In the genomic region with DNA sequence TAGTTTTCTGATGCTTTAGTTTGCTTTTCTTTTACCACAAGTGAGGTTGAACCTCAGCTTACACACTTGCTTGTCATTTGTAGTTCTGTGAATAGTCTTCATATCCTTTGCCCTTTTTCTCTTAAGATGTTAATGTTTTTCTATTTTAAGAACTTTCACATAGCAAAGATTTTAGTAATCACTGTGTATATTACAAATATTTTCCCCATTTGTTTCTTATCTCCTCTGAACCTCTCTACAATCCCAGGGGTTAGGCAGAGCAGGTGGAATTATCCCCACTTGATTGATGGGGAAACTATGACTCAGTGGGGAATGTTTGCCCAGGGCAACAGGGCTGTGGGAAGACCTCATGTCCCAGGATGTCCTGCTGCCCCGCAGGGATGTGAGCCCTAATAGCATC, we compare ENCODE assay signal across 1 cellular context.
TF ChIP-seq lines count a peak whose summit lies in the region.

No MANE protein-coding gene starts in this region.

TF ChIP-seq in endothelial cell of umbilical vein, 7 proteins besides CTCF, POLR2A, EP300 and RAD21:
- TF ChIP-seq POLR2AphosphoS5 (IDR thresholded peaks at IDR 0.05; ENCODE audit: insufficient read depth, low read depth, low read length) = no peak
- no peak for TF ChIP-seq MAX (IDR thresholded peaks at IDR 0.05; ENCODE audit: insufficient read depth, insufficient read length)
- no peak for TF ChIP-seq EZH2 (IDR thresholded peaks at IDR 0.05; ENCODE audit: borderline replicate concordance, low read depth, low read length, severe bottlenecking)
- no peak for TF ChIP-seq FOS (IDR thresholded peaks at IDR 0.05; ENCODE audit: borderline replicate concordance, insufficient read depth, low read length)
- no peak for TF ChIP-seq JUN (IDR thresholded peaks at IDR 0.05; ENCODE audit: borderline replicate concordance, insufficient read depth, insufficient read length, low read depth)
- TF ChIP-seq MYC (IDR thresholded peaks at IDR 0.05; ENCODE audit: low read depth, low read length) = no peak
- TF ChIP-seq GATA2 (IDR thresholded peaks at IDR 0.05; ENCODE audit: insufficient read depth, insufficient read length, low read depth, low read length) = no peak
